10 cellular contexts compared by ENCODE assay signal in genomic region chr18:63253428-63254372, GRCh38.
DNase-seq lines count a peak whose midpoint lies in the region; ATAC-seq and TF ChIP-seq lines count a peak whose summit lies in the region.
"Had no signal": no experiment of that assay in that cellular context is flagged by ENCODE, and none has a peak within 500 bp of the region (broad histone marks: within the 10 kb centered on the region; RNA-seq: fewer than 3 reads in every experiment).

No MANE protein-coding gene starts in this region.

- no peaks in the 10 kb centered on the region for H3K27me3 ChIP-seq in effector memory CD4-positive, alpha-beta T cell (replicated peaks; ENCODE audit: control insufficient read depth, insufficient read depth, low read length, poor library complexity, severe bottlenecking)
- H3K27me3 ChIP-seq in trophoblast cell (ENCODE audit: insufficient read depth, low read length): no peaks in the 10 kb centered on the region
- no peaks in the 10 kb centered on the region for H3K27me3 ChIP-seq in Peyer's patch
- H3K27me3 ChIP-seq in right atrium auricular region: no peaks in the 10 kb centered on the region
- no peaks in the 10 kb centered on the region for H3K27me3 ChIP-seq in aorta (ENCODE audit: control insufficient read depth in 1 of 2, insufficient read depth in 2 of 2, low read length in 1 of 2)
- H3K27me3 ChIP-seq: cardiac muscle cell had no signal

- no peak overlapping the region for H3K4ac ChIP-seq in trophoblast cell (ENCODE audit: low read depth, low read length)

- H4K12ac ChIP-seq in trophoblast cell (ENCODE audit: low read depth, low read length): no peak overlapping the region

- TF ChIP-seq CTCF in Peyer's patch (IDR thresholded peaks at IDR 0.05) (no peak), right atrium auricular region (IDR thresholded peaks at IDR 0.05) (no peak)

- H3K18ac ChIP-seq in trophoblast cell (ENCODE audit: low read length): no peak overlapping the region

- no peak overlapping the region for H4K91ac ChIP-seq in trophoblast cell (ENCODE audit: low read depth, low read length)

- no peak overlapping the region for H2BK5ac ChIP-seq in trophoblast cell (ENCODE audit: low read depth, low read length, poor library complexity)

- ATAC-seq in GM19324 (IDR thresholded peaks at IDR 0.05; ENCODE audit: low FRiP score, unreplicated experiment): no peak
- no peak for ATAC-seq in aorta (ENCODE audit: low FRiP score)
- ATAC-seq: PC-3 had no signal

- H3K9me3 ChIP-seq in effector memory CD4-positive, alpha-beta T cell (ENCODE audit: control insufficient read depth, low read length): no peaks in the 10 kb centered on the region
- H3K9me3 ChIP-seq in trophoblast cell (ENCODE audit: insufficient read depth, low read depth, low read length): no peaks in the 10 kb centered on the region
- H3K9me3 ChIP-seq in Peyer's patch: no peaks in the 10 kb centered on the region
- H3K9me3 ChIP-seq in right atrium auricular region: no peaks in the 10 kb centered on the region
- H3K9me3 ChIP-seq in aorta (ENCODE audit: control insufficient read depth, low read length): no peaks in the 10 kb centered on the region

- intact Hi-C loops in aorta (cut with DNase I): no loop called here

- H3K9ac ChIP-seq in trophoblast cell (ENCODE audit: low read length): no peak overlapping the region

- no peak overlapping the region for H3K27ac ChIP-seq in effector memory CD4-positive, alpha-beta T cell (ENCODE audit: insufficient read depth, low read length, poor library complexity, severe bottlenecking)
- H3K27ac ChIP-seq in trophoblast cell (ENCODE audit: low read depth, low read length) (no peak overlapping the region), Peyer's patch (peak overlapping the region in 2 of 4 donors; percentile 37 to 48), right atrium auricular region (no peak overlapping the region), aorta (ENCODE audit: low read depth in 1 of 2, low read length in 2 of 2) (no peak overlapping the region)
- H3K27ac ChIP-seq: cardiac muscle cell had no signal

- H3K4me1 ChIP-seq in effector memory CD4-positive, alpha-beta T cell (ENCODE audit: control insufficient read depth, insufficient read depth, low read length, poor library complexity, severe bottlenecking): peaks cover 10% of the 10 kb centered on the region
- H3K4me1 ChIP-seq in trophoblast cell (ENCODE audit: control insufficient read depth in 1 of 2, insufficient read depth in 2 of 2, low read length in 2 of 2): peaks cover 0 to 4% of the 10 kb centered on the region in 2 experiments
- H3K4me1 ChIP-seq in Peyer's patch: peaks cover 0 to 11% (median 0%) of the 10 kb centered on the region in 4 donors
- H3K4me1 ChIP-seq in right atrium auricular region: no peaks in the 10 kb centered on the region
- H3K4me1 ChIP-seq in aorta (ENCODE audit: control insufficient read depth in 1 of 2, insufficient read depth in 2 of 2, low read length in 2 of 2): no peaks in the 10 kb centered on the region

- H2BK120ac ChIP-seq in trophoblast cell (ENCODE audit: insufficient read depth, low read length, poor library complexity): no peak overlapping the region

- H2AK5ac ChIP-seq in trophoblast cell (ENCODE audit: low read length): no peak overlapping the region

- no peak overlapping the region for H3K23ac ChIP-seq in trophoblast cell (ENCODE audit: low read length)

- peak; percentile 8 for DNase-seq in EL
- DNase-seq in RPMI8226: peak; percentile 86
- no peak for DNase-seq in effector memory CD4-positive, alpha-beta T cell
- DNase-seq in trophoblast cell: peak; percentile 30 to 55
- no peak for DNase-seq in Peyer's patch
- no peak for DNase-seq in right atrium auricular region (ENCODE audit: low spot score)
- DNase-seq in aorta: no peak
- DNase-seq: PC-3 had no signal

- H3K79me2 ChIP-seq in trophoblast cell (ENCODE audit: control insufficient read depth, insufficient read depth, low read length, poor library complexity): no peaks in the 10 kb centered on the region

- no peak for TF ChIP-seq POLR2A in Peyer's patch (IDR thresholded peaks at IDR 0.05)

- WGBS in trophoblast cell (ENCODE audit: extremely low coverage, insufficient coverage, insufficient read length): no CpG with 5 or more reads among the region's 10 CpGs
- 42 to 44% methylated on average over 10 of the region's 10 CpGs for WGBS in aorta, 2 donors

- no peaks in the 10 kb centered on the region for H3K36me3 ChIP-seq in effector memory CD4-positive, alpha-beta T cell (ENCODE audit: control insufficient read depth, insufficient read depth, low read length)
- H3K36me3 ChIP-seq in trophoblast cell (ENCODE audit: control insufficient read depth in 1 of 2, insufficient read depth in 2 of 2, low read length in 2 of 2) (no peaks in the 10 kb centered on the region), Peyer's patch (no peaks in the 10 kb centered on the region), right atrium auricular region (no peaks in the 10 kb centered on the region), aorta (ENCODE audit: control insufficient read depth in 1 of 2, insufficient read depth in 2 of 2, low read length in 1 of 2) (no peaks in the 10 kb centered on the region)
- H3K36me3 ChIP-seq: cardiac muscle cell had no signal

- H2AFZ ChIP-seq in trophoblast cell (ENCODE audit: insufficient read depth, low read length, poor library complexity): no peak overlapping the region

- H3K79me1 ChIP-seq in trophoblast cell (ENCODE audit: low read length): no peaks in the 10 kb centered on the region

- H3K14ac ChIP-seq in trophoblast cell (ENCODE audit: low read length): no peak overlapping the region

- no peak overlapping the region for H2BK12ac ChIP-seq in trophoblast cell (ENCODE audit: low read length)

- no peak overlapping the region for H4K8ac ChIP-seq in trophoblast cell (ENCODE audit: low read depth, low read length)

- no peak overlapping the region for H3K4me2 ChIP-seq in trophoblast cell (ENCODE audit: low read length)

- H3K4me3 ChIP-seq in effector memory CD4-positive, alpha-beta T cell (ENCODE audit: insufficient read depth, low read depth, low read length, poor library complexity, severe bottlenecking): peak overlapping the region; percentile 14
- H3K4me3 ChIP-seq in trophoblast cell (ENCODE audit: low read depth, low read length): no peak overlapping the region
- H3K4me3 ChIP-seq in Peyer's patch: no peak overlapping the region
- H3K4me3 ChIP-seq in right atrium auricular region: no peak overlapping the region
- no peak overlapping the region for H3K4me3 ChIP-seq in aorta (ENCODE audit: low read length in 2 of 2)
- H3K4me3 ChIP-seq: cardiac muscle cell had no signal

Comparison
In these comparisons a context has a peak if more than half of its experiments do, and no peak if none do; other contexts are left out.
1. DNase-seq: peak in EL (single experiment), RPMI8226 (single experiment) and trophoblast cell (2 of 2); none in effector memory CD4-positive, alpha-beta T cell (0 of 3), Peyer's patch (0 of 3), right atrium auricular region (single experiment) and aorta (0 of 2).